Comparison of ENCODE assay signal across 9 cellular contexts in the genomic region with DNA sequence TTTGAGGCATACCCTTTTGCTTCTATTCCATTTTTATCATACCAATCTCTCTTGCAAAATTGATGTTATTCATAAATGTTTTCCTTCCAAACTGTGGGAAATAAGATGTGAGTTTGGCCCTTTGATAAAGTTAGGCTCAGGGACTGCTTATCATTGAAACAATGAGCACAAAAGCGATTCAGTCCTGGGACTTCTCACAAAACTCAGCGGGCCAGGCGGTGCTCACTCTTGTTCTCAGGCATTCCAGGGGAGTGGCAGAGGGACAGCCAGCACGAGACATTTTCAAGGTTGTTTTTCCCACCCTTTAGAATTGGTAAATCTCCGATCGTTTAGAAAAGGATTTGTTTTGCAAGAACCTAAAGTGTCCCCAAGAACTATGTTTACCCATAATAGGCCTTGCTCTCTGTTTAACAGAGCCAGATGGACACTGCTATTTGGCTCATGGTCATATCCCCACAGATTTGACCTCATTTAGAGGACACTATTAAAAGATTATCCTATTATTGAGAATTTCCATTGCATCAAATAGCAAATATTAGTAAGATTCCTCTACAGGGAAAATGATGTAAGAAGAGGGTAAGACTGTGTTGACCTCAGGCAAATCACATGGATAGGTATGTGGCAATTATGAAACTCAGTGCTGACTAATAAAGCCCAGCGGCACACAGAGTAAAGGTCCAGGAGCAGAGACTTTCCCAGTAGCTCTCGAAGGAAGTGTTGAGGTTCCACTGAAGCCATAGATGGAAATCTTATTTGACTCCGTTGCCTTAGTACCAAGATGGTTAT.
A peak's percentile ranks its signal among the peaks of the same experiment; 100 is the strongest.
DNase-seq lines count a peak whose midpoint lies in the region; ATAC-seq and TF ChIP-seq lines count a peak whose summit lies in the region.
"Had no signal": no experiment of that assay in that cellular context is flagged by ENCODE, and none has a peak within 500 bp of the region (broad histone marks: within the 10 kb centered on the region; RNA-seq: fewer than 3 reads in every experiment).

No MANE protein-coding gene starts in this region.

- no peak overlapping the region for H3K4me3 ChIP-seq in epithelial cell of esophagus (ENCODE audit: low read length)

- peak; percentile 97 for DNase-seq in EH (ENCODE audit: low read depth)
- DNase-seq in OCI-M1 (lab: John Stamatoyannopoulos, UW): peak; percentile 14
- peak; percentile 94 for DNase-seq in epithelial cell of esophagus (ENCODE audit: low read depth)
- peak; percentile 38 for DNase-seq in non-pigmented ciliary epithelial cell (ENCODE audit: low read depth)
- no peak for DNase-seq in HK-2 (ENCODE audit: unreplicated experiment)
- DNase-seq in stimulated activated CD4-positive, alpha-beta T cell treated with anti-CD3 and anti-CD28 coated beads, Interleukin-2, amount 100 ng/mL, for 48 hours: no peak
- DNase-seq: activated gamma-delta T cell had no signal

- ATAC-seq in HG03039 (IDR thresholded peaks at IDR 0.05; ENCODE audit: unreplicated experiment) (no peak), HG03159 (IDR thresholded peaks at IDR 0.05; ENCODE audit: unreplicated experiment) (no peak)

- TF ChIP-seq CTCF in epithelial cell of esophagus (IDR thresholded peaks at IDR 0.05; ENCODE audit: insufficient read depth, low read depth, low read length, missing control alignments): no peak

Comparison
In these comparisons a context has a peak if more than half of its experiments do, and no peak if none do; other contexts are left out.
1. DNase-seq: peak in EH (single experiment), OCI-M1 (single experiment), epithelial cell of esophagus (single experiment) and non-pigmented ciliary epithelial cell (single experiment); none in HK-2 (single experiment) and stimulated activated CD4-positive, alpha-beta T cell treated with anti-CD3 and anti-CD28 coated beads, Interleukin-2, amount 100 ng/mL, for 48 hours (0 of 2).